Comparison of ENCODE assay signal across 8 cellular contexts in the genomic region with DNA sequence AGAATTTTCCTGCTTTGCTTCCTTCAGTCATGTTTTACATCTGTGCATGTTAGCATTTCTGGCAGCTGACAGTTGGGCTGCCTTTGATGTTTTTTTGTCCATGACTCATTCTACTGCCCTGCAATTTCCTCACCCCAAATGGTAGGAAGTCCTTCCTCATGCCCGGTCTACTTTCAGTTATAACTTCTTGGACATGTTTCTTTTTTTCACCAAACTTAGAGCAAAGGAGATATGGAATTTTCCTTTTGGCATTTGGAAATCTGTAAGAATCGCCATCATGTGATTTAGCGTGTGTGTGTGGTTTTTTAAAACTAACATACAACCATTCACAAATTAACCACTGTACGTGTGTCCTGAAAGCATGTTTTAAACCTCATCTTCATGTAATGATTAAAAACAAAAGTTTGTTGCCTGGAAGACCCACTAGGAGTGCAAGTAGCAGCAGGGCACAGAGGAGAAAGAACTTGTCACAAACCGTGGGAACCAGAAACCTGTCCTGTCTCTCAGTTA.
A peak's percentile ranks its signal among the peaks of the same experiment; 100 is the strongest.
DNase-seq lines count a peak whose midpoint lies in the region; ATAC-seq and TF ChIP-seq lines count a peak whose summit lies in the region.

No MANE protein-coding gene starts in this region.

- H3K27ac Mint-ChIP-seq in T-helper 1 cell treated with Interleukin-12 subunit alpha and Interleukin-12 subunit beta and Interleukin-4 antibody, amounts not matched to agents 30 μg/mL and 1 μg/mL, for 36 hours = peak overlapping the region; percentile 87

- H3K4me1 ChIP-seq in mucosa of descending colon (ENCODE audit: low read depth) = no peaks in the 10 kb centered on the region

- H3K4me1 Mint-ChIP-seq in T-helper 1 cell treated with Interleukin-12 subunit alpha and Interleukin-12 subunit beta and Interleukin-4 antibody, amounts not matched to agents 30 μg/mL and 1 μg/mL, for 36 hours (ENCODE audit: low read depth) = peaks cover 23% of the 10 kb centered on the region

- TF ChIP-seq CTCF in mucosa of descending colon (IDR thresholded peaks at IDR 0.05) = no peak

- no peaks in the 10 kb centered on the region for H3K27me3 Mint-ChIP-seq in T-helper 1 cell treated with Interleukin-12 subunit alpha and Interleukin-12 subunit beta and Interleukin-4 antibody, amounts not matched to agents 30 μg/mL and 1 μg/mL, for 36 hours (ENCODE audit: low read depth)

- no peaks in the 10 kb centered on the region for H3K9me3 ChIP-seq in mucosa of descending colon

- peak overlapping the region; percentile 68 for H3K4me3 Mint-ChIP-seq in T-helper 1 cell treated with Interleukin-12 subunit alpha and Interleukin-12 subunit beta and Interleukin-4 antibody, amounts not matched to agents 30 μg/mL and 1 μg/mL, for 36 hours

- DNase-seq in mucosa of descending colon (no peak), medulla oblongata (ENCODE audit: extremely low spot score) (no peak), DMS153 treated with DMSO at 0.1 percent for 48 hours (lab: John Stamatoyannopoulos, UW; ENCODE audit: unreplicated experiment) (no peak), putamen (ENCODE audit: low spot score) (no peak), NCI-H2029 (lab: John Stamatoyannopoulos, UW) (no peak)

- H3K4me3 ChIP-seq in mucosa of descending colon = no peak overlapping the region

- ATAC-seq in GM18499 (IDR thresholded peaks at IDR 0.05; ENCODE audit: insufficient read depth, unreplicated experiment) (peak; percentile 52), HG02798 (IDR thresholded peaks at IDR 0.05; ENCODE audit: poor library complexity, unreplicated experiment) (peak; percentile 75), mucosa of descending colon (peak; percentile 65)

- intact Hi-C loops in mucosa of descending colon (cut with DNase I, micrococcal nuclease) = no loop called here

- no peaks in the 10 kb centered on the region for H3K36me3 ChIP-seq in mucosa of descending colon (ENCODE audit: low read depth)

- peaks cover 2% of the 10 kb centered on the region for H3K9me3 Mint-ChIP-seq in T-helper 1 cell treated with Interleukin-12 subunit alpha and Interleukin-12 subunit beta and Interleukin-4 antibody, amounts not matched to agents 30 μg/mL and 1 μg/mL, for 36 hours

- H3K36me3 Mint-ChIP-seq in T-helper 1 cell treated with Interleukin-12 subunit alpha and Interleukin-12 subunit beta and Interleukin-4 antibody, amounts not matched to agents 30 μg/mL and 1 μg/mL, for 36 hours (ENCODE audit: low read depth) = peaks cover 10% of the 10 kb centered on the region
